8 cellular contexts compared by ENCODE assay signal in genomic region chr1:27633640-27634165, GRCh38. TPM values are rescaled to one million over a fixed set of nuclear protein-coding genes. Genes with fewer than 3 reads are reported as not detected.
DNase-seq lines count a peak whose midpoint lies in the region; ATAC-seq and TF ChIP-seq lines count a peak whose summit lies in the region.

No MANE protein-coding gene starts in this region.

- no peaks in the 10 kb centered on the region for H3K9me2 ChIP-seq in OCI-LY1 (ENCODE audit: low read depth, low read length)

- no peaks in the 10 kb centered on the region for H4K20me1 ChIP-seq in OCI-LY1 (ENCODE audit: insufficient read depth, low read length)

- H3K4me3 Mint-ChIP-seq in CD14-positive monocyte (peak overlapping the region; percentile 94 to 97), osteocyte (ENCODE audit: unreplicated experiment) (peak overlapping the region; percentile 29)

- peak overlapping the region in 3 of 7 donors; percentile 99 to 100 (median 100) for H3K27ac Mint-ChIP-seq in CD14-positive monocyte
- H3K27ac Mint-ChIP-seq in osteocyte (ENCODE audit: unreplicated experiment): no peak overlapping the region

- H3K27ac ChIP-seq in OCI-LY1 (ENCODE audit: low read depth, low read length, poor library complexity, severe bottlenecking): no peak overlapping the region

- H3K9me3 Mint-ChIP-seq in CD14-positive monocyte (peaks cover 0 to 2% (median 0%) of the 10 kb centered on the region in 7 donors), osteocyte (ENCODE audit: unreplicated experiment) (no peaks in the 10 kb centered on the region)

- H3K36me3 ChIP-seq in OCI-LY1 (ENCODE audit: insufficient read depth, low read length): no peaks in the 10 kb centered on the region; the same call in 1 of the 2 replicates

- no peaks in the 10 kb centered on the region for H3K79me2 ChIP-seq in OCI-LY1 (ENCODE audit: insufficient read depth, low read length)

- peaks cover 46% of the 10 kb centered on the region for H3K4me1 ChIP-seq in OCI-LY1 (ENCODE audit: insufficient read depth, low read length, severe bottlenecking)

- H3K27me3 Mint-ChIP-seq in CD14-positive monocyte (ENCODE audit: low read depth in 3 of 3) (peaks cover 0 to 2% (median 0%) of the 10 kb centered on the region in 3 donors), osteocyte (ENCODE audit: unreplicated experiment) (no peaks in the 10 kb centered on the region)

- H3K4me1 Mint-ChIP-seq in CD14-positive monocyte: peaks cover 73% of the 10 kb centered on the region
- peaks cover 26% of the 10 kb centered on the region for H3K4me1 Mint-ChIP-seq in osteocyte (ENCODE audit: unreplicated experiment)

- peaks cover 28 to 53% of the 10 kb centered on the region in 2 donors for H3K36me3 Mint-ChIP-seq in CD14-positive monocyte
- no peaks in the 10 kb centered on the region for H3K36me3 Mint-ChIP-seq in osteocyte (ENCODE audit: unreplicated experiment)

- no peak for ATAC-seq in HG03095 (IDR thresholded peaks at IDR 0.05; ENCODE audit: unreplicated experiment)

- no peak overlapping the region for H2AFZ ChIP-seq in OCI-LY1 (ENCODE audit: low read length)

- no peaks in the 10 kb centered on the region for H3F3A ChIP-seq in OCI-LY1 (ENCODE audit: insufficient read depth, low read length)

- H3K9me3 ChIP-seq in OCI-LY1 (ENCODE audit: low read length): no peaks in the 10 kb centered on the region

- DNase-seq in CD14-positive monocyte (ENCODE audit: low spot score): no peak
- no peak for DNase-seq in epithelial cell of proximal tubule (ENCODE audit: low read depth)
- no peak for DNase-seq in osteocyte (ENCODE audit: extremely low spot score, unreplicated experiment)
- no peak for DNase-seq in T1000 (lab: John Stamatoyannopoulos, UW)
- DNase-seq in effector CD8-positive, alpha-beta T cell (lab: John Stamatoyannopoulos, UW): no peak
- DNase-seq in stimulated activated CD4-positive, alpha-beta T cell treated with anti-CD3 and anti-CD28 coated beads, Interleukin-2, amount 100 ng/mL, for 24 hours: no peak

- intact Hi-C loops in CD14-positive monocyte (cut with micrococcal nuclease): loop anchor here in 1 of 2 donors (2.0 to 5.0 kb wide), 2 partner anchors 13 to 631 kb away; no protein-coding TSS in a partner anchor

- H3K4me3 ChIP-seq in OCI-LY1 (ENCODE audit: low read depth, low read length, poor library complexity, severe bottlenecking) (peak overlapping the region; percentile 23), epithelial cell of proximal tubule (ENCODE audit: low read depth, low read length) (peak overlapping the region; percentile 31)

- H3K4me2 ChIP-seq in OCI-LY1 (ENCODE audit: low read length): peak overlapping the region; percentile 30

- H3K27me3 ChIP-seq in OCI-LY1 (ENCODE audit: insufficient read depth, low read length): peaks cover 15% of the 10 kb centered on the region; the same call in 1 of the 2 replicates

- no peak overlapping the region; the same call in 1 of the 2 replicates for H3K9ac ChIP-seq in OCI-LY1 (ENCODE audit: low read length)

- TF ChIP-seq CTCF in CD14-positive monocyte (IDR thresholded peaks at IDR 0.05) (no peak), OCI-LY1 (IDR thresholded peaks at IDR 0.05; ENCODE audit: low read length) (no peak), epithelial cell of proximal tubule (conservative IDR thresholded peaks at IDR 0.05; ENCODE audit: low read depth, low read length) (no peak), osteocyte (IDR thresholded peaks at IDR 0.05) (no peak)

RNA-seq across cellular contexts. Expression of gene FGR, which starts 1.3 kb away (rescaled TPM):
- 100 to 1,000 TPM; 371 to 571 TPM for polyA plus RNA-seq in CD14-positive monocyte
- not detected in 2 replicates for total RNA-seq in epithelial cell of proximal tubule
- not detected in 2 replicates for total RNA-seq in osteocyte

RNA-seq across cellular contexts. Expression of gene AHDC1, which starts 29.8 kb away (rescaled TPM):
- polyA plus RNA-seq in CD14-positive monocyte: under 1 TPM; 0.16 to 0.30 TPM
- total RNA-seq in epithelial cell of proximal tubule: 7.2 and 10.8 TPM in 2 replicates
- 118 and 124 TPM in 2 replicates for total RNA-seq in osteocyte

RNA-seq across cellular contexts. Expression of gene IFI6, which starts 38.3 kb away (rescaled TPM):
- polyA plus RNA-seq in CD14-positive monocyte: 100 to 1,000 TPM; 276 TPM
- total RNA-seq in epithelial cell of proximal tubule (6.4 and 28.3 TPM in 2 replicates), osteocyte (49.5 and 54.1 TPM in 2 replicates)

Comparison
In these comparisons a context has a peak if more than half of its experiments do, and no peak if none do; other contexts are left out.
1. RNA of gene AHDC1, which starts 29.8 kb away (total RNA-seq): 118 to 124 TPM in osteocyte; 7.2 to 10.8 TPM in epithelial cell of proximal tubule; every median in the first group is over 10 times any median in the second.